1 cellular context compared by ENCODE assay signal in the genomic region with DNA sequence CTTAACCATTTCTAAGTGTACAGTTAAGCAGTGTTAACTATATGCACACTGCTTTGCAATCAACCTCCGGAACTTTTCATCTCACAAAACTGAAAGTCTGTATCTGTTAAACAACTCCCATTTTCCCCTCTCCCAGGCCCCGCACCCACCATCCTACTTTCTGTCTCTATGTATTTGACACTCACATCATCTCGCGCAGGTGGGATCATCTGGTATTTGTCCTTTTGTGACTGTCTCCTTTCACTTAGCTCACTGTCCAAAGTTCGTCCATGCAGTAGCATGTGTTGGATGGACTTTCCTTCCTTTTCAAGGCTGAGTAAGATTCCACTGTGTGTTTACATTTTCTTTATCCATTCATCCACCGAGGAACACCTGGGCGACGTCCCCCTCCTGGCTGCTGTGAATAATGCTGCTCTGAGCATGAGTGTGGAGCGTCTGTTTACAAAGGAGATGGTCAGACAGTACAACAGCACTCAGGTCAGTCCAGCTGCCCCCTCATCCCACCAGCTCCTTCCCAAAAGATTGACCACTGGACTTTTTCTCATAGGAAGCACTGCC.
TF ChIP-seq lines count a peak whose summit lies in the region.

No MANE protein-coding gene starts in this region.

TF ChIP-seq in HepG2, 621 proteins besides CTCF, POLR2A, EP300 and RAD21 (continued from another document and continues in another):
- TF ChIP-seq, protein P1, sequence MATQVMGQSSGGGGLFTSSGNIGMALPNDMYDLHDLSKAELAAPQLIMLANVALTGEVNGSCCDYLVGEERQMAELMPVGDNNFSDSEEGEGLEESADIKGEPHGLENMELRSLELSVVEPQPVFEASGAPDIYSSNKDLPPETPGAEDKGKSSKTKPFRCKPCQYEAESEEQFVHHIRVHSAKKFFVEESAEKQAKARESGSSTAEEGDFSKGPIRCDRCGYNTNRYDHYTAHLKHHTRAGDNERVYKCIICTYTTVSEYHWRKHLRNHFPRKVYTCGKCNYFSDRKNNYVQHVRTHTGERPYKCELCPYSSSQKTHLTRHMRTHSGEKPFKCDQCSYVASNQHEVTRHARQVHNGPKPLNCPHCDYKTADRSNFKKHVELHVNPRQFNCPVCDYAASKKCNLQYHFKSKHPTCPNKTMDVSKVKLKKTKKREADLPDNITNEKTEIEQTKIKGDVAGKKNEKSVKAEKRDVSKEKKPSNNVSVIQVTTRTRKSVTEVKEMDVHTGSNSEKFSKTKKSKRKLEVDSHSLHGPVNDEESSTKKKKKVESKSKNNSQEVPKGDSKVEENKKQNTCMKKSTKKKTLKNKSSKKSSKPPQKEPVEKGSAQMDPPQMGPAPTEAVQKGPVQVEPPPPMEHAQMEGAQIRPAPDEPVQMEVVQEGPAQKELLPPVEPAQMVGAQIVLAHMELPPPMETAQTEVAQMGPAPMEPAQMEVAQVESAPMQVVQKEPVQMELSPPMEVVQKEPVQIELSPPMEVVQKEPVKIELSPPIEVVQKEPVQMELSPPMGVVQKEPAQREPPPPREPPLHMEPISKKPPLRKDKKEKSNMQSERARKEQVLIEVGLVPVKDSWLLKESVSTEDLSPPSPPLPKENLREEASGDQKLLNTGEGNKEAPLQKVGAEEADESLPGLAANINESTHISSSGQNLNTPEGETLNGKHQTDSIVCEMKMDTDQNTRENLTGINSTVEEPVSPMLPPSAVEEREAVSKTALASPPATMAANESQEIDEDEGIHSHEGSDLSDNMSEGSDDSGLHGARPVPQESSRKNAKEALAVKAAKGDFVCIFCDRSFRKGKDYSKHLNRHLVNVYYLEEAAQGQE (IDR thresholded peaks at IDR 0.05; ENCODE audit: borderline replicate concordance in 1 of 2, low read depth in 1 of 2, low read length in 2 of 2): peak in 1 of 2 experiments; percentile 28; a peak in 1 of 4 replicates
- TF ChIP-seq AHR (CRISPR knock-in tag; IDR thresholded peaks at IDR 0.05) (no peak), MXD4 (CRISPR knock-in tag; IDR thresholded peaks at IDR 0.05) (peak; percentile 51; the same call in 1 of the 2 replicates), SYNCRIP (IDR thresholded peaks at IDR 0.05; ENCODE audit: insufficient read depth, low read depth, low read length) (no peak), ZSCAN12 (CRISPR knock-in tag; IDR thresholded peaks at IDR 0.05) (no peak), ZFP90 (CRISPR knock-in tag; IDR thresholded peaks at IDR 0.05; ENCODE audit: borderline replicate concordance) (peak; percentile 78; the same call in 1 of the 2 replicates), ELF4 (CRISPR knock-in tag; IDR thresholded peaks at IDR 0.05; ENCODE audit: borderline replicate concordance) (no peak), RORA (CRISPR knock-in tag; IDR thresholded peaks at IDR 0.05) (no peak), IKZF4 (CRISPR knock-in tag; IDR thresholded peaks at IDR 0.05; ENCODE audit: borderline replicate concordance, low read depth, not compliant biosample characterization) (no peak), PLRG1 (conservative IDR thresholded peaks at IDR 0.05) (no peak), EZH2 (conservative IDR thresholded peaks at IDR 0.05; ENCODE audit: low read depth, low read length) (no peak), HMG20B (CRISPR knock-in tag; conservative IDR thresholded peaks at IDR 0.05) (no peak; the same call in 1 of the 2 replicates), ZBTB38 (CRISPR knock-in tag; IDR thresholded peaks at IDR 0.05) (peak; percentile 50), RXRB (CRISPR knock-in tag; IDR thresholded peaks at IDR 0.05; ENCODE audit: borderline replicate concordance) (peak; percentile 76; the same call in 1 of the 2 replicates), ATM (IDR thresholded peaks at IDR 0.05; ENCODE audit: borderline replicate concordance) (no peak), NR2C2 (CRISPR knock-in tag; IDR thresholded peaks at IDR 0.05; ENCODE audit: borderline replicate concordance) (0 out of 2 replicates have a peak, but pooled peaks have one; percentile 27), MBNL3 (CRISPR knock-in tag; conservative IDR thresholded peaks at IDR 0.05) (no peak), NONO (IDR thresholded peaks at IDR 0.05) (no peak), NONO (CRISPR knock-in tag; conservative IDR thresholded peaks at IDR 0.05) (peak; percentile 50), SIN3A (IDR thresholded peaks at IDR 0.05; ENCODE audit: borderline replicate concordance, low read depth, low read length) (no peak), HNF4A (CRISPR knock-in tag; IDR thresholded peaks at IDR 0.05) (peak; percentile 98), KAT8 (CRISPR knock-in tag; IDR thresholded peaks at IDR 0.05) (peak; percentile 35; the same call in 1 of the 2 replicates), ZNF484 (CRISPR knock-in tag; IDR thresholded peaks at IDR 0.05; ENCODE audit: borderline replicate concordance, low read depth) (no peak), ZBTB7B (CRISPR knock-in tag; IDR thresholded peaks at IDR 0.05) (peak; percentile 87), ZNF282 (IDR thresholded peaks at IDR 0.05; ENCODE audit: partially characterized antibody) (no peak), POLR2AphosphoS2 (IDR thresholded peaks at IDR 0.05; ENCODE audit: low read depth, low read length) (no peak)
- TF ChIP-seq, protein P2, sequence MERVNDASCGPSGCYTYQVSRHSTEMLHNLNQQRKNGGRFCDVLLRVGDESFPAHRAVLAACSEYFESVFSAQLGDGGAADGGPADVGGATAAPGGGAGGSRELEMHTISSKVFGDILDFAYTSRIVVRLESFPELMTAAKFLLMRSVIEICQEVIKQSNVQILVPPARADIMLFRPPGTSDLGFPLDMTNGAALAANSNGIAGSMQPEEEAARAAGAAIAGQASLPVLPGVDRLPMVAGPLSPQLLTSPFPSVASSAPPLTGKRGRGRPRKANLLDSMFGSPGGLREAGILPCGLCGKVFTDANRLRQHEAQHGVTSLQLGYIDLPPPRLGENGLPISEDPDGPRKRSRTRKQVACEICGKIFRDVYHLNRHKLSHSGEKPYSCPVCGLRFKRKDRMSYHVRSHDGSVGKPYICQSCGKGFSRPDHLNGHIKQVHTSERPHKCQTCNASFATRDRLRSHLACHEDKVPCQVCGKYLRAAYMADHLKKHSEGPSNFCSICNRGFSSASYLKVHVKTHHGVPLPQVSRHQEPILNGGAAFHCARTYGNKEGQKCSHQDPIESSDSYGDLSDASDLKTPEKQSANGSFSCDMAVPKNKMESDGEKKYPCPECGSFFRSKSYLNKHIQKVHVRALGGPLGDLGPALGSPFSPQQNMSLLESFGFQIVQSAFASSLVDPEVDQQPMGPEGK (CRISPR knock-in tag; IDR thresholded peaks at IDR 0.05): peak; percentile 61
- TF ChIP-seq, protein P3, sequence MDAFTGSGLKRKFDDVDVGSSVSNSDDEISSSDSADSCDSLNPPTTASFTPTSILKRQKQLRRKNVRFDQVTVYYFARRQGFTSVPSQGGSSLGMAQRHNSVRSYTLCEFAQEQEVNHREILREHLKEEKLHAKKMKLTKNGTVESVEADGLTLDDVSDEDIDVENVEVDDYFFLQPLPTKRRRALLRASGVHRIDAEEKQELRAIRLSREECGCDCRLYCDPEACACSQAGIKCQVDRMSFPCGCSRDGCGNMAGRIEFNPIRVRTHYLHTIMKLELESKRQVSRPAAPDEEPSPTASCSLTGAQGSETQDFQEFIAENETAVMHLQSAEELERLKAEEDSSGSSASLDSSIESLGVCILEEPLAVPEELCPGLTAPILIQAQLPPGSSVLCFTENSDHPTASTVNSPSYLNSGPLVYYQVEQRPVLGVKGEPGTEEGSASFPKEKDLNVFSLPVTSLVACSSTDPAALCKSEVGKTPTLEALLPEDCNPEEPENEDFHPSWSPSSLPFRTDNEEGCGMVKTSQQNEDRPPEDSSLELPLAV (CRISPR knock-in tag; conservative IDR thresholded peaks at IDR 0.05; ENCODE audit: low read depth): no peak
- TF ChIP-seq, protein P4, sequence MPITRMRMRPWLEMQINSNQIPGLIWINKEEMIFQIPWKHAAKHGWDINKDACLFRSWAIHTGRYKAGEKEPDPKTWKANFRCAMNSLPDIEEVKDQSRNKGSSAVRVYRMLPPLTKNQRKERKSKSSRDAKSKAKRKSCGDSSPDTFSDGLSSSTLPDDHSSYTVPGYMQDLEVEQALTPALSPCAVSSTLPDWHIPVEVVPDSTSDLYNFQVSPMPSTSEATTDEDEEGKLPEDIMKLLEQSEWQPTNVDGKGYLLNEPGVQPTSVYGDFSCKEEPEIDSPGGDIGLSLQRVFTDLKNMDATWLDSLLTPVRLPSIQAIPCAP (CRISPR knock-in tag; IDR thresholded peaks at IDR 0.05; ENCODE audit: low read depth): no peak
- TF ChIP-seq, protein P5, sequence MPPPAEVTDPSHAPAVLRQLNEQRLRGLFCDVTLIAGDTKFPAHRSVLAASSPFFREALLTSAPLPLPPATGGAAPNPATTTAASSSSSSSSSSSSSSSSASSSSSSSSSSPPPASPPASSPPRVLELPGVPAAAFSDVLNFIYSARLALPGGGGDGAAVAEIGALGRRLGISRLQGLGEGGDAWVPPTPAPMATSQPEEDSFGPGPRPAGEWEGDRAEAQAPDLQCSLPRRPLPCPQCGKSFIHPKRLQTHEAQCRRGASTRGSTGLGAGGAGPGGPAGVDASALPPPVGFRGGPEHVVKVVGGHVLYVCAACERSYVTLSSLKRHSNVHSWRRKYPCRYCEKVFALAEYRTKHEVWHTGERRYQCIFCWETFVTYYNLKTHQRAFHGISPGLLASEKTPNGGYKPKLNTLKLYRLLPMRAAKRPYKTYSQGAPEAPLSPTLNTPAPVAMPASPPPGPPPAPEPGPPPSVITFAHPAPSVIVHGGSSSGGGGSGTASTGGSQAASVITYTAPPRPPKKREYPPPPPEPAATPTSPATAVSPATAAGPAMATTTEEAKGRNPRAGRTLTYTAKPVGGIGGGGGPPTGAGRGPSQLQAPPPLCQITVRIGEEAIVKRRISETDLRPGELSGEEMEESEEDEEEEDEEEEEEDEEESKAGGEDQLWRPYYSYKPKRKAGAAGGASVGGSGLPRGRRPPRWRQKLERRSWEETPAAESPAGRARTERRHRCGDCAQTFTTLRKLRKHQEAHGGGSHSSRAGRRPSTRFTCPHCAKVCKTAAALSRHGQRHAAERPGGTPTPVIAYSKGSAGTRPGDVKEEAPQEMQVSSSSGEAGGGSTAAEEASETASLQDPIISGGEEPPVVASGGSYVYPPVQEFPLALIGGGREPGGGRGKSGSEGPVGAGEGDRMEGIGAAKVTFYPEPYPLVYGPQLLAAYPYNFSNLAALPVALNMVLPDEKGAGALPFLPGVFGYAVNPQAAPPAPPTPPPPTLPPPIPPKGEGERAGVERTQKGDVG (CRISPR knock-in tag; IDR thresholded peaks at IDR 0.05; ENCODE audit: borderline replicate concordance): 0 out of 2 replicates have a peak, but pooled peaks have one; percentile 83
- TF ChIP-seq, protein P6, sequence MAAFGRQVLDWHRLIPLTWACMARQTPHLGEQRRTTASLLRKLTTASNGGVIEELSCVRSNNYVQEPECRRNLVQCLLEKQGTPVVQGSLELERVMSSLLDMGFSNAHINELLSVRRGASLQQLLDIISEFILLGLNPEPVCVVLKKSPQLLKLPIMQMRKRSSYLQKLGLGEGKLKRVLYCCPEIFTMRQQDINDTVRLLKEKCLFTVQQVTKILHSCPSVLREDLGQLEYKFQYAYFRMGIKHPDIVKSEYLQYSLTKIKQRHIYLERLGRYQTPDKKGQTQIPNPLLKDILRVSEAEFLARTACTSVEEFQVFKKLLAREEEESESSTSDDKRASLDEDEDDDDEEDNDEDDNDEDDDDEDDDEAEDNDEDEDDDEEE (CRISPR knock-in tag; IDR thresholded peaks at IDR 0.05): peak; percentile 64; the same call in 1 of the 2 replicates
- TF ChIP-seq, protein P7, sequence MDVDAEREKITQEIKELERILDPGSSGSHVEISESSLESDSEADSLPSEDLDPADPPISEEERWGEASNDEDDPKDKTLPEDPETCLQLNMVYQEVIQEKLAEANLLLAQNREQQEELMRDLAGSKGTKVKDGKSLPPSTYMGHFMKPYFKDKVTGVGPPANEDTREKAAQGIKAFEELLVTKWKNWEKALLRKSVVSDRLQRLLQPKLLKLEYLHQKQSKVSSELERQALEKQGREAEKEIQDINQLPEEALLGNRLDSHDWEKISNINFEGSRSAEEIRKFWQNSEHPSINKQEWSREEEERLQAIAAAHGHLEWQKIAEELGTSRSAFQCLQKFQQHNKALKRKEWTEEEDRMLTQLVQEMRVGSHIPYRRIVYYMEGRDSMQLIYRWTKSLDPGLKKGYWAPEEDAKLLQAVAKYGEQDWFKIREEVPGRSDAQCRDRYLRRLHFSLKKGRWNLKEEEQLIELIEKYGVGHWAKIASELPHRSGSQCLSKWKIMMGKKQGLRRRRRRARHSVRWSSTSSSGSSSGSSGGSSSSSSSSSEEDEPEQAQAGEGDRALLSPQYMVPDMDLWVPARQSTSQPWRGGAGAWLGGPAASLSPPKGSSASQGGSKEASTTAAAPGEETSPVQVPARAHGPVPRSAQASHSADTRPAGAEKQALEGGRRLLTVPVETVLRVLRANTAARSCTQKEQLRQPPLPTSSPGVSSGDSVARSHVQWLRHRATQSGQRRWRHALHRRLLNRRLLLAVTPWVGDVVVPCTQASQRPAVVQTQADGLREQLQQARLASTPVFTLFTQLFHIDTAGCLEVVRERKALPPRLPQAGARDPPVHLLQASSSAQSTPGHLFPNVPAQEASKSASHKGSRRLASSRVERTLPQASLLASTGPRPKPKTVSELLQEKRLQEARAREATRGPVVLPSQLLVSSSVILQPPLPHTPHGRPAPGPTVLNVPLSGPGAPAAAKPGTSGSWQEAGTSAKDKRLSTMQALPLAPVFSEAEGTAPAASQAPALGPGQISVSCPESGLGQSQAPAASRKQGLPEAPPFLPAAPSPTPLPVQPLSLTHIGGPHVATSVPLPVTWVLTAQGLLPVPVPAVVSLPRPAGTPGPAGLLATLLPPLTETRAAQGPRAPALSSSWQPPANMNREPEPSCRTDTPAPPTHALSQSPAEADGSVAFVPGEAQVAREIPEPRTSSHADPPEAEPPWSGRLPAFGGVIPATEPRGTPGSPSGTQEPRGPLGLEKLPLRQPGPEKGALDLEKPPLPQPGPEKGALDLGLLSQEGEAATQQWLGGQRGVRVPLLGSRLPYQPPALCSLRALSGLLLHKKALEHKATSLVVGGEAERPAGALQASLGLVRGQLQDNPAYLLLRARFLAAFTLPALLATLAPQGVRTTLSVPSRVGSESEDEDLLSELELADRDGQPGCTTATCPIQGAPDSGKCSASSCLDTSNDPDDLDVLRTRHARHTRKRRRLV (CRISPR knock-in tag; IDR thresholded peaks at IDR 0.05): no peak
